ENCODE assay signal across 16 cellular contexts in genomic region chr5:78335976-78336375, GRCh38. TPM values are rescaled to one million over a fixed set of nuclear protein-coding genes. Genes with fewer than 3 reads are reported as not detected.
DNase-seq lines count a peak whose midpoint lies in the region; ATAC-seq, FAIRE-seq and TF ChIP-seq lines count a peak whose summit lies in the region.
"Had no signal": no experiment of that assay in that cellular context is flagged by ENCODE, and none has a peak within 500 bp of the region (broad histone marks: within the 10 kb centered on the region; RNA-seq: fewer than 3 reads in every experiment).

No MANE protein-coding gene starts in this region.

- no peak overlapping the region for H4K8ac ChIP-seq in mesendoderm (ENCODE audit: low read depth, low read length)

- no peaks in the 10 kb centered on the region for H3K79me2 ChIP-seq in mesendoderm (ENCODE audit: control insufficient read depth, insufficient read depth, low read length)

- no peak for TF ChIP-seq POLR2A in ovary (IDR thresholded peaks at IDR 0.05)

- DNase-seq in BJ (ENCODE audit: low read depth) (peak; percentile 16), LNCaP clone FGC (ENCODE audit: low read depth) (peak; percentile 87), mesendoderm (no peak), ovary (no peak), left ventricle myocardium superior (no peak), GDM1 (lab: John Stamatoyannopoulos, UW) (no peak)
- DNase-seq: Calu3; CD8-positive, alpha-beta T cell; HCEC 1CT had no signal

- no peaks in the 10 kb centered on the region for H3K4me1 ChIP-seq in mesendoderm (ENCODE audit: control insufficient read depth, low read depth, low read length)
- H3K4me1 ChIP-seq in ovary (ENCODE audit: insufficient read depth) = no peaks in the 10 kb centered on the region

- TF ChIP-seq CTCF in BJ (IDR thresholded peaks at IDR 0.05; ENCODE audit: insufficient read depth, low read depth, low read length) (no peak), LNCaP clone FGC (IDR thresholded peaks at IDR 0.05; ENCODE audit: control insufficient read depth, extremely low read depth, insufficient read depth) (no peak), ovary (IDR thresholded peaks at IDR 0.05) (no peak)

- no peak overlapping the region for H3K4me2 ChIP-seq in mesendoderm (ENCODE audit: low read length)
- H3K4me2 ChIP-seq: BLaER1, GM23338 had no signal

- H3K9me3 ChIP-seq in ovary = no peaks in the 10 kb centered on the region

- no peak overlapping the region for H2BK5ac ChIP-seq in mesendoderm (ENCODE audit: low read length)

- CTCF ChIA-PET in BJ (lab: Yijun Ruan, JAX) = interaction anchor here (0.5 to 1.7 kb wide), 3 partner anchors 13 to 127 kb away, joined by 3 to 6 read pairs (median 4); no protein-coding TSS in a partner anchor

- ATAC-seq in GM18520 (IDR thresholded peaks at IDR 0.05; ENCODE audit: unreplicated experiment) = no peak
- ATAC-seq in left ventricle myocardium superior = no peak
- ATAC-seq: CD8-positive, alpha-beta T cell; GM23338 had no signal

- no peak overlapping the region for H2BK15ac ChIP-seq in mesendoderm (replicated peaks; ENCODE audit: low read depth)

- intact Hi-C loops in ovary (cut with DNase I) = no loop called here
- intact Hi-C loops in left ventricle myocardium superior (cut with micrococcal nuclease) = no loop called here

- no peak overlapping the region for H3K23ac ChIP-seq in mesendoderm (ENCODE audit: low read length)

- H3K56ac ChIP-seq in mesendoderm (ENCODE audit: low read length) = no peak overlapping the region

- no peak overlapping the region for H2AK5ac ChIP-seq in mesendoderm (ENCODE audit: low read length)

- POLR2A ChIA-PET in BJ (lab: Charles Lee) = interaction anchor here (0.6 kb wide), 1 partner anchor 487 kb away, joined by 3 read pairs; no protein-coding TSS in a partner anchor

- no peaks in the 10 kb centered on the region for H3K79me1 ChIP-seq in mesendoderm (ENCODE audit: low read length)

- no peak overlapping the region for H4K5ac ChIP-seq in mesendoderm (ENCODE audit: low read length)

- no peak overlapping the region for H3K27ac ChIP-seq in mesendoderm (ENCODE audit: low read depth, low read length)
- no peak overlapping the region for H3K27ac ChIP-seq in ovary
- H3K27ac ChIP-seq: BLaER1, HL-60 had no signal

- peak; percentile 89 for FAIRE-seq in endometrium (lab: Jason Lieb, UNC)
- FAIRE-seq: GM12891, H54 had no signal

- H3K4ac ChIP-seq in mesendoderm (ENCODE audit: low read depth, low read length) = no peak overlapping the region

- H3K18ac ChIP-seq in mesendoderm (ENCODE audit: low read length) = no peak overlapping the region

- WGBS in mesendoderm (ENCODE audit: extremely low coverage, insufficient coverage, low lambda C conversion rate) = no CpG with 5 or more reads among the region's 2 CpGs
- 22 to 31% (median 23%) methylated on average over 2 of the region's 2 CpGs for WGBS in ovary, 3 donors

- H3K9ac ChIP-seq in mesendoderm (ENCODE audit: low read length) = no peak overlapping the region
- H3K9ac ChIP-seq: BLaER1 had no signal

- H3K4me3 ChIP-seq in BJ (ENCODE audit: low read depth, low read length) (no peak overlapping the region), LNCaP clone FGC (ENCODE audit: low read depth, low read length) (no peak overlapping the region), mesendoderm (ENCODE audit: low read length) (no peak overlapping the region), ovary (no peak overlapping the region)
- H3K4me3 ChIP-seq: BLaER1, GM23338 had no signal

- H3K36me3 ChIP-seq in BJ (ENCODE audit: control insufficient read depth, insufficient read depth, low read length) = no peaks in the 10 kb centered on the region
- no peaks in the 10 kb centered on the region for H3K36me3 ChIP-seq in mesendoderm (ENCODE audit: control insufficient read depth, insufficient read depth, low read length)
- no peaks in the 10 kb centered on the region for H3K36me3 ChIP-seq in ovary
- H3K36me3 ChIP-seq: BLaER1 had no signal

- TF ChIP-seq EP300 in ovary (IDR thresholded peaks at IDR 0.05) = no peak

- peak overlapping the region; percentile 73 for H2BK120ac ChIP-seq in mesendoderm (ENCODE audit: low read depth, low read length)

- no peaks in the 10 kb centered on the region for H3K27me3 ChIP-seq in BJ (ENCODE audit: control insufficient read depth, insufficient read depth, low read length)
- peaks cover 3% of the 10 kb centered on the region for H3K27me3 ChIP-seq in mesendoderm (ENCODE audit: insufficient read depth, low read length, poor library complexity)
- H3K27me3 ChIP-seq in ovary = no peaks in the 10 kb centered on the region
- H3K27me3 ChIP-seq: BLaER1 had no signal

RNA-seq across cellular contexts. Expression of gene SCAMP1, which starts 24.4 kb away (rescaled TPM):
- polyA plus RNA-seq in BJ (2011; rRNA removed) (26.6 and 48.2 TPM in 2 replicates), ovary (10 to 100 TPM; 13.6 to 27.1 TPM)
- polyA minus RNA-seq in BJ (2011; rRNA and poly(A)+ RNA removed) = 23.8 and 25.9 TPM in 2 replicates
- 21.5 TPM for polyA plus RNA-seq in mesendoderm (2013, experiment 1 of 2)
- 21.5 TPM for polyA plus RNA-seq in mesendoderm (2013, experiment 2 of 2)
- total RNA-seq in ovary (10 to 100 TPM; 26.9 to 38.8 (median 35.7) TPM), left ventricle myocardium superior (31.6 TPM)

RNA-seq across cellular contexts. Expression of gene AP3B1, which starts 41.5 kb away (rescaled TPM):
- polyA plus RNA-seq in BJ (2011; rRNA removed) = 23.9 and 53.0 TPM in 2 replicates
- 32.7 and 36.7 TPM in 2 replicates for polyA minus RNA-seq in BJ (2011; rRNA and poly(A)+ RNA removed)
- 30.1 TPM for polyA plus RNA-seq in mesendoderm (2013, experiment 1 of 2)
- 30.0 TPM for polyA plus RNA-seq in mesendoderm (2013, experiment 2 of 2)
- 10 to 100 TPM; 23.2 to 38.8 (median 28.5) TPM for total RNA-seq in ovary
- 10 to 100 TPM; 14.5 to 31.2 TPM for polyA plus RNA-seq in ovary
- 25.5 TPM for total RNA-seq in left ventricle myocardium superior

Comparison
In these comparisons a context has a peak if more than half of its experiments do, and no peak if none do; other contexts are left out.
1. DNase-seq: peak in BJ (single experiment) and LNCaP clone FGC (single experiment); none in mesendoderm (single experiment), ovary (0 of 5), left ventricle myocardium superior (single experiment) and GDM1 (single experiment).